ENCODE assay signal across 9 cellular contexts in genomic region chr17:31068291-31068690, GRCh38. TPM values are rescaled to one million over a fixed set of nuclear protein-coding genes. Genes with fewer than 3 reads are reported as not detected.
A peak's percentile ranks its signal among the peaks of the same experiment; 100 is the strongest.
DNase-seq lines count a peak whose midpoint lies in the region; ATAC-seq and TF ChIP-seq lines count a peak whose summit lies in the region.
"Had no signal": no experiment of that assay in that cellular context is flagged by ENCODE, and none has a peak within 500 bp of the region (broad histone marks: within the 10 kb centered on the region; RNA-seq: fewer than 3 reads in every experiment).

No MANE protein-coding gene starts in this region.

- in situ Hi-C loops in astrocyte of the cerebellum (cut with HindIII; ENCODE audit: low sequenced_read_pairs): no loop called here

- H3K36me3 Mint-ChIP-seq in CD4-positive, CD25-positive, alpha-beta regulatory T cell: no peaks in the 10 kb centered on the region

- no peaks in the 10 kb centered on the region for H3K27me3 ChIP-seq in CD4-positive, CD25-positive, alpha-beta regulatory T cell (ENCODE audit: control insufficient read depth, insufficient read depth, low read length)
- H3K27me3 ChIP-seq in right lobe of liver: no peaks in the 10 kb centered on the region

- H3K9me3 Mint-ChIP-seq in CD4-positive, CD25-positive, alpha-beta regulatory T cell: no peaks in the 10 kb centered on the region

- intact Hi-C loops in right lobe of liver (cut with DNase I): no loop called here

- H3K27me3 Mint-ChIP-seq in CD4-positive, CD25-positive, alpha-beta regulatory T cell: peaks cover 12% of the 10 kb centered on the region

- 28% methylated on average over 4 of the region's 4 CpGs for WGBS in right lobe of liver (ENCODE audit: insufficient coverage, low coverage, low lambda C conversion rate, missing lambda C conversion rate)

- peak; percentile 53 to 57 for ATAC-seq in CD4-positive, CD25-positive, alpha-beta regulatory T cell (ENCODE audit: low read depth in 2 of 2)
- ATAC-seq in SK-N-SH treated with all-trans-retinoic acid at 6 μM for 48 hours (peak; percentile 51), right lobe of liver (peak in 3 of 4 donors; percentile 47 to 72 (median 51)), GM21529 (IDR thresholded peaks at IDR 0.05; ENCODE audit: unreplicated experiment) (no peak), GM19328 (IDR thresholded peaks at IDR 0.05; ENCODE audit: unreplicated experiment) (no peak)
- peak; percentile 61 for ATAC-seq in stimulated activated naive CD8-positive, alpha-beta T cell treated with anti-CD3 and anti-CD28 coated beads, Interleukin-15, Interleukin-2, amounts not matched to agents 100 U/mL and 50 U/mL, for 24 hours

- no peaks in the 10 kb centered on the region for H3K4me1 Mint-ChIP-seq in CD4-positive, CD25-positive, alpha-beta regulatory T cell

- H3K4me3 ChIP-seq in CD4-positive, CD25-positive, alpha-beta regulatory T cell (ENCODE audit: low read depth, low read length): no peak overlapping the region
- H3K4me3 ChIP-seq in astrocyte of the cerebellum (ENCODE audit: low read depth, low read length): no peak overlapping the region
- no peak overlapping the region for H3K4me3 ChIP-seq in right lobe of liver

- TF ChIP-seq POLR2A in right lobe of liver (IDR thresholded peaks at IDR 0.05): no peak

- no peaks in the 10 kb centered on the region for H3K36me3 ChIP-seq in CD4-positive, CD25-positive, alpha-beta regulatory T cell (ENCODE audit: control insufficient read depth, insufficient read depth, low read length)
- no peaks in the 10 kb centered on the region for H3K36me3 ChIP-seq in right lobe of liver

- DNase-seq in CD4-positive, CD25-positive, alpha-beta regulatory T cell: peak in 2 of 3 donors; percentile 24 to 78
- DNase-seq in HK-2 (ENCODE audit: unreplicated experiment) (peak; percentile 41), astrocyte of the cerebellum (ENCODE audit: low read depth) (no peak), right lobe of liver (peak in 1 of 3 donors; percentile 24)
- peak; percentile 69 for DNase-seq in stimulated activated naive CD8-positive, alpha-beta T cell treated with anti-CD3 and anti-CD28 coated beads, Interleukin-15, Interleukin-2, amounts not matched to agents 100 U/mL and 50 U/mL, for 24 hours
- DNase-seq: left cardiac atrium had no signal

- H3K4me1 ChIP-seq in CD4-positive, CD25-positive, alpha-beta regulatory T cell (ENCODE audit: control insufficient read depth, insufficient read depth, low read length, poor library complexity, severe bottlenecking): no peaks in the 10 kb centered on the region
- no peaks in the 10 kb centered on the region for H3K4me1 ChIP-seq in right lobe of liver

- H3K4me3 Mint-ChIP-seq in CD4-positive, CD25-positive, alpha-beta regulatory T cell: no peak overlapping the region

- no peaks in the 10 kb centered on the region for H3K9me3 ChIP-seq in CD4-positive, CD25-positive, alpha-beta regulatory T cell (ENCODE audit: control insufficient read depth in 2 of 2, low read length in 2 of 2)
- no peaks in the 10 kb centered on the region for H3K9me3 ChIP-seq in right lobe of liver

- no peak overlapping the region for H3K27ac Mint-ChIP-seq in CD4-positive, CD25-positive, alpha-beta regulatory T cell

- TF ChIP-seq CTCF in astrocyte of the cerebellum (IDR thresholded peaks at IDR 0.05; ENCODE audit: low read depth, low read length, missing control alignments) (peak; percentile 31), right lobe of liver (IDR thresholded peaks at IDR 0.05) (peak; percentile 24 to 42 (median 32))

- H3K27ac ChIP-seq in CD4-positive, CD25-positive, alpha-beta regulatory T cell (ENCODE audit: insufficient read depth, low read length, poor library complexity, severe bottlenecking): no peak overlapping the region
- H3K27ac ChIP-seq in right lobe of liver: no peak overlapping the region

TF ChIP-seq in SK-N-SH treated with all-trans-retinoic acid at 6 μM for 48 hours, 23 proteins besides CTCF, POLR2A, EP300 and RAD21:
- TF ChIP-seq ZC3H10 (CRISPR knock-in tag; IDR thresholded peaks at IDR 0.05): no peak
- TF ChIP-seq CSRNP3 (CRISPR knock-in tag; IDR thresholded peaks at IDR 0.05): no peak
- no peak for TF ChIP-seq ZNF565 (CRISPR knock-in tag; conservative IDR thresholded peaks at IDR 0.05; ENCODE audit: low read depth)
- TF ChIP-seq RARB (CRISPR knock-in tag; IDR thresholded peaks at IDR 0.05): no peak
- TF ChIP-seq TCF4 (CRISPR knock-in tag; IDR thresholded peaks at IDR 0.05; ENCODE audit: borderline replicate concordance): no peak
- no peak for TF ChIP-seq GLIS3 (CRISPR knock-in tag; IDR thresholded peaks at IDR 0.05)
- TF ChIP-seq ZNF8 (CRISPR knock-in tag; IDR thresholded peaks at IDR 0.05): no peak
- TF ChIP-seq ISL1 (CRISPR knock-in tag; IDR thresholded peaks at IDR 0.05): no peak

RNA-seq across cellular contexts. Expression of gene NF1, which starts 26.5 kb away (rescaled TPM):
- 45.2 TPM for total RNA-seq in CD4-positive, CD25-positive, alpha-beta regulatory T cell
- polyA plus RNA-seq in CD4-positive, CD25-positive, alpha-beta regulatory T cell: 10 to 100 TPM; 19.7 to 47.3 (median 35.7) TPM
- total RNA-seq in right lobe of liver: 10 to 100 TPM; 26.6 to 35.3 (median 30.0) TPM

Comparison
In these comparisons a context has a peak if more than half of its experiments do, and no peak if none do; other contexts are left out.
1. ATAC-seq: peak in CD4-positive, CD25-positive, alpha-beta regulatory T cell (2 of 2), SK-N-SH treated with all-trans-retinoic acid at 6 μM for 48 hours (single experiment), right lobe of liver (3 of 4) and stimulated activated naive CD8-positive, alpha-beta T cell treated with anti-CD3 and anti-CD28 coated beads, Interleukin-15, Interleukin-2, amounts not matched to agents 100 U/mL and 50 U/mL, for 24 hours (single experiment); none in GM21529 (single experiment) and GM19328 (single experiment).